1 cellular context compared by ENCODE assay signal in the genomic region with DNA sequence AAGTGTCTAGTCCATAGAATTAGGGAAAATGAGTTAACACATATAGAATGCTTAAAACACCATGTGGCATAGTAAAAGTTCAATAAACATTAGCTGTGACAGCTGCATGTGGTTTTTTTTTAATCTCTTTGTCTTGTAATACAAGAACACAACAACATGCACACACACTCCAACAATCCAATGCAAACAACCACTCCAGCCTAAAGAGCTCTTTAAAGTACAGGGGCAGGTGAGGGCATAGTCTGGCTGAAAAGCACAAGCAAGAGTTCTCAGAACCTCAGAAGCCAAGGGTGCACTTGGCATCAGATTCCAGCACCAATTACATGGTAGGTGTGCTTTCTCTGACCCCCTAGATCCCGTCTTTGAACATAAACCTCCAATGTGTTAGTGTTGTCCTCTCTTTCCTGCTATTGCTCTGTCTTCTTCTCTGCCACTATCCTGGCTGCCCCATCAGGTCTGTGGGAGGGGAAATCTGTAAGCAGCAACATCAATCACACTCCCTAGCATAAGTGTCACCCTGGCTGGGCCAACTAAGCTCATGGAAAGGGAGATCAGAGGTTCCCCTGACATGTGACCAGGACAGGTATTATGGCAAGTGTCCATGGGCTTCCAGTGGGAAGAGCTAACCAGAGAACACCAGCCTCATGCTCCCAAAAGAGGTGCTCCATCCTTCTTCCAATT.
TF ChIP-seq lines count a peak whose summit lies in the region.

No MANE protein-coding gene starts in this region.

TF ChIP-seq in WTC11, 78 proteins besides CTCF, POLR2A, EP300 and RAD21 (continued from another document):
- TF ChIP-seq, protein P1, sequence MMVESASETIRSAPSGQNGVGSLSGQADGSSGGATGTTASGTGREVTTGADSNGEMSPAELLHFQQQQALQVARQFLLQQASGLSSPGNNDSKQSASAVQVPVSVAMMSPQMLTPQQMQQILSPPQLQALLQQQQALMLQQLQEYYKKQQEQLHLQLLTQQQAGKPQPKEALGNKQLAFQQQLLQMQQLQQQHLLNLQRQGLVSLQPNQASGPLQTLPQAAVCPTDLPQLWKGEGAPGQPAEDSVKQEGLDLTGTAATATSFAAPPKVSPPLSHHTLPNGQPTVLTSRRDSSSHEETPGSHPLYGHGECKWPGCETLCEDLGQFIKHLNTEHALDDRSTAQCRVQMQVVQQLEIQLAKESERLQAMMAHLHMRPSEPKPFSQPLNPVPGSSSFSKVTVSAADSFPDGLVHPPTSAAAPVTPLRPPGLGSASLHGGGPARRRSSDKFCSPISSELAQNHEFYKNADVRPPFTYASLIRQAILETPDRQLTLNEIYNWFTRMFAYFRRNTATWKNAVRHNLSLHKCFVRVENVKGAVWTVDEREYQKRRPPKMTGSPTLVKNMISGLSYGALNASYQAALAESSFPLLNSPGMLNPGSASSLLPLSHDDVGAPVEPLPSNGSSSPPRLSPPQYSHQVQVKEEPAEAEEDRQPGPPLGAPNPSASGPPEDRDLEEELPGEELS (CRISPR knock-in tag; IDR thresholded peaks at IDR 0.05): no peak
- no peak for TF ChIP-seq NR2C2 (CRISPR knock-in tag; IDR thresholded peaks at IDR 0.05)
- no peak for TF ChIP-seq MYBL2 (CRISPR knock-in tag; IDR thresholded peaks at IDR 0.05)
- TF ChIP-seq RELA (CRISPR knock-in tag; IDR thresholded peaks at IDR 0.05; ENCODE audit: borderline replicate concordance): no peak
- TF ChIP-seq, protein P2, sequence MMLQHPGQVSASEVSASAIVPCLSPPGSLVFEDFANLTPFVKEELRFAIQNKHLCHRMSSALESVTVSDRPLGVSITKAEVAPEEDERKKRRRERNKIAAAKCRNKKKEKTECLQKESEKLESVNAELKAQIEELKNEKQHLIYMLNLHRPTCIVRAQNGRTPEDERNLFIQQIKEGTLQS (CRISPR knock-in tag; conservative IDR thresholded peaks at IDR 0.05): no peak
- TF ChIP-seq, protein P3, sequence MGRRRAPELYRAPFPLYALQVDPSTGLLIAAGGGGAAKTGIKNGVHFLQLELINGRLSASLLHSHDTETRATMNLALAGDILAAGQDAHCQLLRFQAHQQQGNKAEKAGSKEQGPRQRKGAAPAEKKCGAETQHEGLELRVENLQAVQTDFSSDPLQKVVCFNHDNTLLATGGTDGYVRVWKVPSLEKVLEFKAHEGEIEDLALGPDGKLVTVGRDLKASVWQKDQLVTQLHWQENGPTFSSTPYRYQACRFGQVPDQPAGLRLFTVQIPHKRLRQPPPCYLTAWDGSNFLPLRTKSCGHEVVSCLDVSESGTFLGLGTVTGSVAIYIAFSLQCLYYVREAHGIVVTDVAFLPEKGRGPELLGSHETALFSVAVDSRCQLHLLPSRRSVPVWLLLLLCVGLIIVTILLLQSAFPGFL (CRISPR knock-in tag; IDR thresholded peaks at IDR 0.05; ENCODE audit: borderline replicate concordance): no peak
- TF ChIP-seq SMAD3 (CRISPR knock-in tag; IDR thresholded peaks at IDR 0.05; ENCODE audit: borderline replicate concordance): no peak
- TF ChIP-seq CBFB (CRISPR knock-in tag; IDR thresholded peaks at IDR 0.05; ENCODE audit: low read depth): no peak
- TF ChIP-seq, protein P4, sequence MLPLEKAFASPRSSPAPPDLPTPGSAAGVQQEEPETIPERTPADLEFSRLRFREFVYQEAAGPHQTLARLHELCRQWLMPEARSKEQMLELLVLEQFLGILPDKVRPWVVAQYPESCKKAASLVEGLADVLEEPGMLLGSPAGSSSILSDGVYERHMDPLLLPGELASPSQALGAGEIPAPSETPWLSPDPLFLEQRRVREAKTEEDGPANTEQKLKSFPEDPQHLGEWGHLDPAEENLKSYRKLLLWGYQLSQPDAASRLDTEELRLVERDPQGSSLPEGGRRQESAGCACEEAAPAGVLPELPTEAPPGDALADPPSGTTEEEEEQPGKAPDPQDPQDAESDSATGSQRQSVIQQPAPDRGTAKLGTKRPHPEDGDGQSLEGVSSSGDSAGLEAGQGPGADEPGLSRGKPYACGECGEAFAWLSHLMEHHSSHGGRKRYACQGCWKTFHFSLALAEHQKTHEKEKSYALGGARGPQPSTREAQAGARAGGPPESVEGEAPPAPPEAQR (CRISPR knock-in tag; IDR thresholded peaks at IDR 0.05): no peak
- TF ChIP-seq ZNF396 (CRISPR knock-in tag; IDR thresholded peaks at IDR 0.05; ENCODE audit: borderline replicate concordance): no peak
- TF ChIP-seq, protein P5, sequence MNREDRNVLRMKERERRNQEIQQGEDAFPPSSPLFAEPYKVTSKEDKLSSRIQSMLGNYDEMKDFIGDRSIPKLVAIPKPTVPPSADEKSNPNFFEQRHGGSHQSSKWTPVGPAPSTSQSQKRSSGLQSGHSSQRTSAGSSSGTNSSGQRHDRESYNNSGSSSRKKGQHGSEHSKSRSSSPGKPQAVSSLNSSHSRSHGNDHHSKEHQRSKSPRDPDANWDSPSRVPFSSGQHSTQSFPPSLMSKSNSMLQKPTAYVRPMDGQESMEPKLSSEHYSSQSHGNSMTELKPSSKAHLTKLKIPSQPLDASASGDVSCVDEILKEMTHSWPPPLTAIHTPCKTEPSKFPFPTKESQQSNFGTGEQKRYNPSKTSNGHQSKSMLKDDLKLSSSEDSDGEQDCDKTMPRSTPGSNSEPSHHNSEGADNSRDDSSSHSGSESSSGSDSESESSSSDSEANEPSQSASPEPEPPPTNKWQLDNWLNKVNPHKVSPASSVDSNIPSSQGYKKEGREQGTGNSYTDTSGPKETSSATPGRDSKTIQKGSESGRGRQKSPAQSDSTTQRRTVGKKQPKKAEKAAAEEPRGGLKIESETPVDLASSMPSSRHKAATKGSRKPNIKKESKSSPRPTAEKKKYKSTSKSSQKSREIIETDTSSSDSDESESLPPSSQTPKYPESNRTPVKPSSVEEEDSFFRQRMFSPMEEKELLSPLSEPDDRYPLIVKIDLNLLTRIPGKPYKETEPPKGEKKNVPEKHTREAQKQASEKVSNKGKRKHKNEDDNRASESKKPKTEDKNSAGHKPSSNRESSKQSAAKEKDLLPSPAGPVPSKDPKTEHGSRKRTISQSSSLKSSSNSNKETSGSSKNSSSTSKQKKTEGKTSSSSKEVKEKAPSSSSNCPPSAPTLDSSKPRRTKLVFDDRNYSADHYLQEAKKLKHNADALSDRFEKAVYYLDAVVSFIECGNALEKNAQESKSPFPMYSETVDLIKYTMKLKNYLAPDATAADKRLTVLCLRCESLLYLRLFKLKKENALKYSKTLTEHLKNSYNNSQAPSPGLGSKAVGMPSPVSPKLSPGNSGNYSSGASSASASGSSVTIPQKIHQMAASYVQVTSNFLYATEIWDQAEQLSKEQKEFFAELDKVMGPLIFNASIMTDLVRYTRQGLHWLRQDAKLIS (CRISPR knock-in tag; IDR thresholded peaks at IDR 0.05; ENCODE audit: borderline replicate concordance): no peak
- TF ChIP-seq EMX1 (CRISPR knock-in tag; IDR thresholded peaks at IDR 0.05): no peak
- no peak for TF ChIP-seq ZNF317 (CRISPR knock-in tag; IDR thresholded peaks at IDR 0.05; ENCODE audit: borderline replicate concordance, low read depth)
- TF ChIP-seq, protein P6, sequence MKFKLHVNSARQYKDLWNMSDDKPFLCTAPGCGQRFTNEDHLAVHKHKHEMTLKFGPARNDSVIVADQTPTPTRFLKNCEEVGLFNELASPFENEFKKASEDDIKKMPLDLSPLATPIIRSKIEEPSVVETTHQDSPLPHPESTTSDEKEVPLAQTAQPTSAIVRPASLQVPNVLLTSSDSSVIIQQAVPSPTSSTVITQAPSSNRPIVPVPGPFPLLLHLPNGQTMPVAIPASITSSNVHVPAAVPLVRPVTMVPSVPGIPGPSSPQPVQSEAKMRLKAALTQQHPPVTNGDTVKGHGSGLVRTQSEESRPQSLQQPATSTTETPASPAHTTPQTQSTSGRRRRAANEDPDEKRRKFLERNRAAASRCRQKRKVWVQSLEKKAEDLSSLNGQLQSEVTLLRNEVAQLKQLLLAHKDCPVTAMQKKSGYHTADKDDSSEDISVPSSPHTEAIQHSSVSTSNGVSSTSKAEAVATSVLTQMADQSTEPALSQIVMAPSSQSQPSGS (CRISPR knock-in tag; IDR thresholded peaks at IDR 0.05; ENCODE audit: borderline replicate concordance, low read depth): no peak
